Comparison of ENCODE assay signal across 18 cellular contexts in genomic region chr1:62209931-62210595, GRCh38. TPM values are rescaled to one million over a fixed set of nuclear protein-coding genes. Genes with fewer than 3 reads are reported as not detected.
DNase-seq lines count a peak whose midpoint lies in the region; ATAC-seq, FAIRE-seq and TF ChIP-seq lines count a peak whose summit lies in the region.
"Had no signal": no experiment of that assay in that cellular context is flagged by ENCODE, and none has a peak within 500 bp of the region (broad histone marks: within the 10 kb centered on the region; RNA-seq: fewer than 3 reads in every experiment).

No MANE protein-coding gene starts in this region.

- peak; percentile 27 for DNase-seq in NCI-H2171 treated with DMSO at 0.1 percent for 48 hours (lab: John Stamatoyannopoulos, UW)
- no peak for DNase-seq in NCI-H2171 (lab: John Stamatoyannopoulos, UW)
- peak; percentile 92 for DNase-seq in LHCN-M2 (ENCODE audit: low read depth)
- DNase-seq in bronchial epithelial cell (ENCODE audit: low read depth) = peak; percentile 85
- peak; percentile 3 for DNase-seq in sigmoid colon
- no peak for DNase-seq in posterior vena cava (ENCODE audit: low spot score)
- DNase-seq: 8988T; activated CD4-positive, alpha-beta T cell treated with anti-CD3 and anti-CD28 coated beads for 4 hours; activated naive CD8-positive, alpha-beta T cell treated with anti-CD3 and anti-CD28 coated beads, Interleukin-2, amount 50 U/mL, for 24 hours; hippocampal formation; NCI-H1092; NCI-H446 had no signal

- H3K4me1 ChIP-seq in sigmoid colon = no peaks in the 10 kb centered on the region
- H3K4me1 ChIP-seq: esophagus muscularis mucosa had no signal

- no peak for ATAC-seq in HG03139 (IDR thresholded peaks at IDR 0.05; ENCODE audit: unreplicated experiment)
- ATAC-seq in HG02970 (IDR thresholded peaks at IDR 0.05; ENCODE audit: low FRiP score, unreplicated experiment) = no peak
- ATAC-seq: activated naive CD8-positive, alpha-beta T cell treated with anti-CD3 and anti-CD28 coated beads, Interleukin-2, amount 50 U/mL, for 24 hours; Panc1 had no signal

- TF ChIP-seq POLR2A in sigmoid colon (IDR thresholded peaks at IDR 0.05) = no peak

- intact Hi-C loops in sigmoid colon (cut with DNase I) (no loop called here), posterior vena cava (cut with DNase I) (no loop called here)

- FAIRE-seq in bronchial epithelial cell (lab: Jason Lieb, UNC) = no peak

- WGBS in sigmoid colon, 2 donors = 73 to 94% methylated on average over 1 of the region's 1 CpG

- H3K36me3 ChIP-seq in bronchial epithelial cell (ENCODE audit: control insufficient read depth, insufficient read depth, low read length) = no peaks in the 10 kb centered on the region
- no peaks in the 10 kb centered on the region for H3K36me3 ChIP-seq in sigmoid colon
- H3K36me3 ChIP-seq: esophagus muscularis mucosa had no signal

- H3K27me3 ChIP-seq in bronchial epithelial cell (ENCODE audit: control insufficient read depth, insufficient read depth, low read length) (no peaks in the 10 kb centered on the region), sigmoid colon (no peaks in the 10 kb centered on the region)
- H3K27me3 ChIP-seq: esophagus muscularis mucosa had no signal

- TF ChIP-seq CTCF in bronchial epithelial cell (IDR thresholded peaks at IDR 0.05; ENCODE audit: insufficient read depth, low read length, severe bottlenecking) = peak; percentile 21
- TF ChIP-seq CTCF in sigmoid colon (IDR thresholded peaks at IDR 0.05) = no peak

- no peak for TF ChIP-seq EP300 in sigmoid colon (IDR thresholded peaks at IDR 0.05)

- H3K9me3 ChIP-seq in sigmoid colon = peaks cover 0 to 10% (median 0%) of the 10 kb centered on the region in 4 donors

- H3K4me3 ChIP-seq in bronchial epithelial cell (ENCODE audit: low read depth, low read length) (no peak overlapping the region), sigmoid colon (no peak overlapping the region)
- H3K4me3 ChIP-seq: esophagus muscularis mucosa had no signal

- H3K27ac ChIP-seq in sigmoid colon = no peak overlapping the region
- H3K27ac ChIP-seq: esophagus muscularis mucosa had no signal

RNA-seq across cellular contexts. Expression of gene L1TD1, which starts 15.4 kb away (rescaled TPM):
- total RNA-seq in LHCN-M2 (2014; rRNA removed) (not detected in 2 replicates), bronchial epithelial cell (under 0.01 and 0.13 TPM in 2 replicates), sigmoid colon (under 1 TPM in 3 of 4 donors, not detected in 1; under 0.01 to 0.99 (median 0.27) TPM), posterior vena cava (under 1 TPM; 0.09 to 0.48 TPM)
- polyA plus RNA-seq in LHCN-M2 (2012) = not detected
- polyA plus RNA-seq in sigmoid colon = 1 to 10 TPM; 1.8 to 8.0 (median 2.8) TPM
- total RNA-seq: skeletal muscle tissue; T-helper 1 cell treated with Interleukin-12 subunit alpha and Interleukin-12 subunit beta and Interleukin-4 antibody, amounts not matched to agents 30 ng/mL and 1 ng/mL, for 36 hours had no signal

Comparison
In these comparisons a context has a peak if more than half of its experiments do, and no peak if none do; other contexts are left out.
1. DNase-seq: peak in NCI-H2171 treated with DMSO at 0.1 percent for 48 hours (single experiment), LHCN-M2 (single experiment), bronchial epithelial cell (single experiment) and sigmoid colon (single experiment); none in NCI-H2171 (single experiment) and posterior vena cava (single experiment).